Comparison of ENCODE assay signal across 15 cellular contexts in the genomic region with DNA sequence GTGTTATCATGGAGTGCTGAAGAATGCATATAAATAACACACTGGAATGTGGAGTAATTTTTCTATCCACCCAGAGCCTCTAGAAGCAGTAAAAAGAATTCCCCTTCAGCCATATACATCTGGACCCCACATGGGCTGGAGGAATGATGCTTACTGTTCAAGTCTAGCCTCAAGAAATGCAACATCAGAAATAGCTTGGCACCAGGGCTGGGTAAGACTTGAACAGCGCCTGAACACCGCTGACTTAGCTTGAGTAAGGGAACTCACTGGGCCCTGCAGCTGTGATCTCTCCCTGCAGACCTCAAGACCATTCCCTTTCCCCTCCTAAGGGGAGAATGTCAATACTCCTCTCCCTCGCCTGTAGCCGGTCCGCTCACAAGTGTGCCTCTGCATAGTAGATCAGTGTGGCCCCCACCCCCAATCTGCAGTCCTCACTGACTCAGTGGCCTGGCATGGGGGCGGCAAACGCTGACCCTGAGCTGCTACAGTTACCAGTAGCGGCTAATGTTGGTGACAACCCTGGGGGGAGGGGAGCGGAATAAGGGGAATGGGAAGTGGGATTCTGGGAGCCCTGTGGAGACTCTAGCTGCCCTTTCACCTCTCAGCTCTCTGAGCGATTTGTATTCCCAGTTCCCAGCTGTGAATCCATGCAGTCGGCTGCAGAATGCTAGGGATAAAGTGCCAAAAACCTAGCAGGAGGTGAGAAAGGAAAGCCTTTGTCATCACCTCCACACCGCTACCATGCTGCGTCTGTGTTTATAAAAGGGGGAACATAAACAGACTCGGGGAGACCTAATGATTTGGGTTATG.
DNase-seq lines count a peak whose midpoint lies in the region; TF ChIP-seq lines count a peak whose summit lies in the region.
"Had no signal": no experiment of that assay in that cellular context is flagged by ENCODE, and none has a peak within 500 bp of the region (broad histone marks: within the 10 kb centered on the region; RNA-seq: fewer than 3 reads in every experiment).

No MANE protein-coding gene starts in this region.

- peak overlapping the region; percentile 8 for H3K4me3 Mint-ChIP-seq in chondrocyte (ENCODE audit: unreplicated experiment)
- H3K4me3 Mint-ChIP-seq: activated naive CD8-positive, alpha-beta T cell had no signal

- in situ Hi-C loops in mammary epithelial cell (cut with MboI; ENCODE audit: low sequenced_read_pairs in 2 of 2): no loop called here

- H3K27me3 Mint-ChIP-seq in chondrocyte (ENCODE audit: low read depth): no peaks in the 10 kb centered on the region

- H3K36me3 Mint-ChIP-seq in chondrocyte (ENCODE audit: low read depth): no peaks in the 10 kb centered on the region
- H3K36me3 Mint-ChIP-seq: activated naive CD8-positive, alpha-beta T cell had no signal

- no TSS peak for BruUV-seq in mammary epithelial cell (replicated peaks; lab: Mats Ljungman, UMichigan)

- dilution Hi-C loops in mammary epithelial cell (cut with HindIII; ENCODE audit: low sequenced_read_pairs): no loop called here

- DNase-seq in cardiac muscle cell (ENCODE audit: low read depth in 1 of 2, low spot score in 1 of 2) (peak; percentile 43 to 44), cardiac septum (ENCODE audit: low spot score) (no peak), chondrocyte (ENCODE audit: low spot score) (no peak), amniotic stem cell (lab: John Stamatoyannopoulos, UW) (no peak), GM20000 (ENCODE audit: low spot score) (no peak), mammary epithelial cell (no peak)
- DNase-seq in activated CD4-positive, CD25-positive, alpha-beta regulatory T cell (lab: John Stamatoyannopoulos, UW): no peak
- DNase-seq: dorsolateral prefrontal cortex, heart right ventricle, NCI-H2171 treated with DMSO at 0.1 percent for 48 hours, OCI-M1, sigmoid colon had no signal

- CTCF ChIA-PET in mammary epithelial cell (lab: Charles Lee; ENCODE audit: low non-redundant PET): no interaction called here

- intact Hi-C loops in cardiac septum (cut with DNase I): no loop called here
- intact Hi-C loops in mammary epithelial cell (cut with micrococcal nuclease): no loop called here

- no peaks in the 10 kb centered on the region for H3K9me3 Mint-ChIP-seq in chondrocyte (ENCODE audit: low read depth)

- no peak overlapping the region for H3K4me2 ChIP-seq in mammary epithelial cell (ENCODE audit: insufficient read depth, low read depth, low read length)

- peaks cover 43% of the 10 kb centered on the region for H3K4me1 Mint-ChIP-seq in chondrocyte (ENCODE audit: low read depth)

- H3K9me3 ChIP-seq in cardiac muscle cell (ENCODE audit: low read depth): no peaks in the 10 kb centered on the region
- no peaks in the 10 kb centered on the region for H3K9me3 ChIP-seq in iPS-20b (ENCODE audit: insufficient read depth, low read depth, low read length)
- H3K9me3 ChIP-seq in mammary epithelial cell (replicated peaks; ENCODE audit: insufficient read depth, low read length): no peaks in the 10 kb centered on the region
- H3K9me3 ChIP-seq: heart right ventricle, sigmoid colon, thoracic aorta had no signal

- no peaks in the 10 kb centered on the region for H4K20me1 ChIP-seq in mammary epithelial cell (ENCODE audit: insufficient read depth, low read length)

- WGBS in mammary epithelial cell (ENCODE audit: low coverage, missing lambda C conversion rate): 87% methylated on average over 11 of the region's 14 CpGs

- H3K4me1 ChIP-seq in cardiac muscle cell (ENCODE audit: low read depth) (peaks cover 10% of the 10 kb centered on the region), iPS-20b (ENCODE audit: insufficient read depth, low read length) (peaks cover 42% of the 10 kb centered on the region), mammary epithelial cell (ENCODE audit: insufficient read depth, low read length) (no peaks in the 10 kb centered on the region)
- H3K4me1 ChIP-seq: heart right ventricle, sigmoid colon had no signal

- no peak overlapping the region for H3K27ac ChIP-seq in cardiac muscle cell
- peak overlapping the region; percentile 6 for H3K27ac ChIP-seq in iPS-20b (ENCODE audit: low read length)
- no peak overlapping the region for H3K27ac ChIP-seq in mammary epithelial cell (ENCODE audit: insufficient read depth, low read depth, low read length)
- H3K27ac ChIP-seq: dorsolateral prefrontal cortex, heart right ventricle, sigmoid colon, thoracic aorta had no signal

- H3K36me3 ChIP-seq in cardiac muscle cell (no peaks in the 10 kb centered on the region), iPS-20b (ENCODE audit: insufficient read depth, low read depth, low read length) (no peaks in the 10 kb centered on the region), mammary epithelial cell (ENCODE audit: insufficient read depth, low read length) (no peaks in the 10 kb centered on the region)
- H3K36me3 ChIP-seq: heart right ventricle, sigmoid colon, thoracic aorta had no signal

- no peak overlapping the region for H2AFZ ChIP-seq in mammary epithelial cell (ENCODE audit: low read depth, low read length)

- no peak overlapping the region for H3K4me3 ChIP-seq in cardiac muscle cell
- peak overlapping the region; percentile 54 for H3K4me3 ChIP-seq in iPS-20b (ENCODE audit: low read length)
- no peak overlapping the region for H3K4me3 ChIP-seq in mammary epithelial cell (replicated peaks in 1 of 3; ENCODE audit: insufficient read depth in 1 of 3, low read depth in 2 of 3, low read length in 3 of 3)
- H3K4me3 ChIP-seq: dorsolateral prefrontal cortex, heart right ventricle, sigmoid colon, thoracic aorta had no signal

- H3K9ac ChIP-seq in iPS-20b (ENCODE audit: low read depth, low read length): peak overlapping the region; percentile 43; the same call in 1 of the 2 replicates
- H3K9ac ChIP-seq in mammary epithelial cell (ENCODE audit: insufficient read depth, low read length): no peak overlapping the region

- H3K79me2 ChIP-seq in mammary epithelial cell (ENCODE audit: insufficient read depth, low read length): no peaks in the 10 kb centered on the region

- H3K27ac Mint-ChIP-seq in chondrocyte (ENCODE audit: unreplicated experiment): peak overlapping the region; percentile 65
- H3K27ac Mint-ChIP-seq: activated naive CD8-positive, alpha-beta T cell had no signal

- no peaks in the 10 kb centered on the region for H3K27me3 ChIP-seq in cardiac muscle cell
- H3K27me3 ChIP-seq in iPS-20b (ENCODE audit: insufficient read depth, low read length): no peaks in the 10 kb centered on the region; the same call in 1 of the 2 replicates
- no peaks in the 10 kb centered on the region for H3K27me3 ChIP-seq in mammary epithelial cell (ENCODE audit: insufficient read depth, low read length)
- H3K27me3 ChIP-seq: dorsolateral prefrontal cortex, sigmoid colon had no signal

- TF ChIP-seq CTCF in cardiac muscle cell (IDR thresholded peaks at IDR 0.05; ENCODE audit: low read depth, low read length): no peak
- no peak for TF ChIP-seq CTCF in chondrocyte (IDR thresholded peaks at IDR 0.05)
- no peak for TF ChIP-seq CTCF in GM20000 (IDR thresholded peaks at IDR 0.05; ENCODE audit: extremely low read depth, missing control alignments)
- no peak for TF ChIP-seq CTCF in mammary epithelial cell (conservative IDR thresholded peaks at IDR 0.05 in 1 of 2, IDR thresholded peaks at IDR 0.05 in 1 of 2; ENCODE audit: extremely low read depth in 1 of 2, insufficient read depth in 1 of 2, low read depth in 1 of 2, low read length in 2 of 2)

Comparison
In these comparisons a context has a peak if more than half of its experiments do, and no peak if none do; other contexts are left out.
1. DNase-seq: peak in cardiac muscle cell (2 of 2); none in cardiac septum (single experiment), chondrocyte (single experiment), amniotic stem cell (single experiment), GM20000 (single experiment), activated CD4-positive, CD25-positive, alpha-beta regulatory T cell (0 of 4) and mammary epithelial cell (single experiment).